Comparison of ENCODE assay signal across 9 cellular contexts in genomic region chr7:130369110-130369711, GRCh38. TPM values are rescaled to one million over a fixed set of nuclear protein-coding genes. Genes with fewer than 3 reads are reported as not detected.
DNase-seq lines count a peak whose midpoint lies in the region; ATAC-seq and TF ChIP-seq lines count a peak whose summit lies in the region.
"Had no signal": no experiment of that assay in that cellular context is flagged by ENCODE, and none has a peak within 500 bp of the region (broad histone marks: within the 10 kb centered on the region; RNA-seq: fewer than 3 reads in every experiment).

No MANE protein-coding gene starts in this region.

- peaks cover 35% of the 10 kb centered on the region for H3K4me1 ChIP-seq in Loucy (ENCODE audit: insufficient read depth, low read length, poor library complexity, severe bottlenecking)

- H3K9me3 Mint-ChIP-seq in MCF 10A (ENCODE audit: unreplicated experiment) (peaks cover 7% of the 10 kb centered on the region), glutamatergic neuron (ENCODE audit: unreplicated experiment) (peaks cover 8% of the 10 kb centered on the region)
- peaks cover 0 to 3% (median 0%) of the 10 kb centered on the region in 9 donors for H3K9me3 Mint-ChIP-seq in naive thymus-derived CD8-positive, alpha-beta T cell

- H2AFZ ChIP-seq in Loucy (ENCODE audit: low read length): peak overlapping the region; percentile 61; the same call in 1 of the 2 replicates

- H3K4me2 ChIP-seq in Loucy (ENCODE audit: low read depth, low read length, poor library complexity, severe bottlenecking): peak overlapping the region; percentile 5

- H3K27ac Mint-ChIP-seq in MCF 10A (ENCODE audit: low read depth, unreplicated experiment) (no peak overlapping the region), glutamatergic neuron (ENCODE audit: unreplicated experiment) (no peak overlapping the region)
- peak overlapping the region; percentile 71 to 98 (median 92) for H3K27ac Mint-ChIP-seq in naive thymus-derived CD8-positive, alpha-beta T cell

- intact Hi-C loops in MCF 10A (cut with micrococcal nuclease): no loop called here

- no peaks in the 10 kb centered on the region for H3K9me3 ChIP-seq in Loucy (ENCODE audit: insufficient read depth, low read depth, low read length)

- no peak overlapping the region for H3K4me3 ChIP-seq in Loucy (ENCODE audit: low read length, poor library complexity, severe bottlenecking)

- no peaks in the 10 kb centered on the region for H3K36me3 Mint-ChIP-seq in MCF 10A (ENCODE audit: insufficient read depth, unreplicated experiment)
- peaks cover 0 to 3% (median 0%) of the 10 kb centered on the region in 3 donors for H3K36me3 Mint-ChIP-seq in naive thymus-derived CD8-positive, alpha-beta T cell
- H3K36me3 Mint-ChIP-seq in glutamatergic neuron (ENCODE audit: unreplicated experiment): peaks cover 9% of the 10 kb centered on the region

- CTCF ChIA-PET in MCF 10A (lab: Yijun Ruan, JAX): no interaction called here

- H3K9ac ChIP-seq in Loucy (ENCODE audit: low read depth, low read length, poor library complexity, severe bottlenecking): no peak overlapping the region

- peak; percentile 13 to 23 for ATAC-seq in naive thymus-derived CD8-positive, alpha-beta T cell
- ATAC-seq in HG03354 (IDR thresholded peaks at IDR 0.05; ENCODE audit: poor library complexity, severe bottlenecking, unreplicated experiment): no peak
- ATAC-seq in GM18907 (IDR thresholded peaks at IDR 0.05; ENCODE audit: unreplicated experiment): no peak
- no peak for ATAC-seq in GM21381 (IDR thresholded peaks at IDR 0.05; ENCODE audit: unreplicated experiment)

- no peaks in the 10 kb centered on the region for H3F3A ChIP-seq in Loucy (ENCODE audit: low read depth)

- no TSS peak for BruUV-seq in MCF 10A (replicated peaks; lab: Mats Ljungman, UMichigan)

- no peaks in the 10 kb centered on the region for H3K79me2 ChIP-seq in Loucy (ENCODE audit: insufficient read depth, low read length)

- H3K4me1 Mint-ChIP-seq in MCF 10A (ENCODE audit: insufficient read depth, unreplicated experiment) (peaks cover 51% of the 10 kb centered on the region), glutamatergic neuron (ENCODE audit: low read depth, unreplicated experiment) (peaks cover 32% of the 10 kb centered on the region)
- peaks cover 17 to 76% (median 47%) of the 10 kb centered on the region in 4 donors for H3K4me1 Mint-ChIP-seq in naive thymus-derived CD8-positive, alpha-beta T cell

- H3K4me3 Mint-ChIP-seq in MCF 10A (ENCODE audit: unreplicated experiment): no peak overlapping the region
- H3K4me3 Mint-ChIP-seq in naive thymus-derived CD8-positive, alpha-beta T cell: peak overlapping the region in 9 of 10 donors; percentile 69 to 90 (median 86)
- no peak overlapping the region for H3K4me3 Mint-ChIP-seq in glutamatergic neuron (ENCODE audit: unreplicated experiment)

- POLR2A ChIA-PET in MCF 10A (lab: Yijun Ruan, JAX): no interaction called here
- POLR2A ChIA-PET in naive thymus-derived CD8-positive, alpha-beta T cell (lab: Charles Lee): interaction anchor here (0.5 to 2.3 kb wide), 2 partner anchors 25 to 65 kb away, joined by 3 to 12 read pairs; no protein-coding TSS in a partner anchor

- H3K27me3 Mint-ChIP-seq in MCF 10A (ENCODE audit: insufficient read depth, unreplicated experiment) (no peaks in the 10 kb centered on the region), glutamatergic neuron (ENCODE audit: unreplicated experiment) (no peaks in the 10 kb centered on the region)
- no peaks in the 10 kb centered on the region for H3K27me3 Mint-ChIP-seq in naive thymus-derived CD8-positive, alpha-beta T cell

- no peaks in the 10 kb centered on the region for H3K27me3 ChIP-seq in Loucy (ENCODE audit: insufficient read depth, low read length, poor library complexity, severe bottlenecking)

- H3K36me3 ChIP-seq in Loucy (ENCODE audit: insufficient read depth, low read length): no peaks in the 10 kb centered on the region

- DNase-seq in CMK (ENCODE audit: low read depth): peak; percentile 72
- peak; percentile 36 for DNase-seq in MCF 10A (ENCODE audit: unreplicated experiment)
- peak in 3 of 10 donors; percentile 19 to 21 (median 19) for DNase-seq in naive thymus-derived CD8-positive, alpha-beta T cell
- no peak for DNase-seq in glutamatergic neuron
- DNase-seq: NK-92 treated with Interleukin-12 subunit alpha and Interleukin-12 subunit beta, amount 100 ng/mL, for 24 hours had no signal

- no peaks in the 10 kb centered on the region for H3K9me2 ChIP-seq in Loucy (replicated peaks; ENCODE audit: low read depth, low read length)

- TF ChIP-seq CTCF in Loucy (conservative IDR thresholded peaks at IDR 0.05; ENCODE audit: low read length) (no peak), MCF 10A (IDR thresholded peaks at IDR 0.05; ENCODE audit: unreplicated experiment) (no peak), glutamatergic neuron (IDR thresholded peaks at IDR 0.05; ENCODE audit: partially characterized antibody, unreplicated experiment) (no peak)

- no peaks in the 10 kb centered on the region for H4K20me1 ChIP-seq in Loucy (ENCODE audit: insufficient read depth, low read length, poor library complexity, severe bottlenecking)

RNA-seq across cellular contexts. Expression of gene CPA1, which starts 11.1 kb away (rescaled TPM):
- total RNA-seq in MCF 10A (2022) (not detected in 2 replicates), glutamatergic neuron (ENCODE audit: unreplicated experiment) (not detected)
- total RNA-seq in naive thymus-derived CD8-positive, alpha-beta T cell: not detected
- under 1 TPM in 1 of 3 donors, not detected in 2; 0.26 TPM for polyA plus RNA-seq in naive thymus-derived CD8-positive, alpha-beta T cell

RNA-seq across cellular contexts. Expression of gene CPA5, which starts 24.6 kb away (rescaled TPM):
- total RNA-seq in MCF 10A (2022): 0.42 TPM in 1 of 2 replicates, not detected in the other
- total RNA-seq in naive thymus-derived CD8-positive, alpha-beta T cell: 10 to 100 TPM in 1 of 2 experiments, 1 to 10 TPM in 1; 9.4 to 14.7 TPM
- 100 to 1,000 TPM in 1 of 3 donors, 10 to 100 TPM in 2; 56.8 to 159 (median 69.2) TPM for polyA plus RNA-seq in naive thymus-derived CD8-positive, alpha-beta T cell
- total RNA-seq in glutamatergic neuron (ENCODE audit: unreplicated experiment): not detected

Comparison
In these comparisons a context has a peak if more than half of its experiments do, and no peak if none do; other contexts are left out.
1. H3K27ac Mint-ChIP-seq: peak in naive thymus-derived CD8-positive, alpha-beta T cell (10 of 10); none in MCF 10A (single experiment) and glutamatergic neuron (single experiment).
2. H3K4me3 Mint-ChIP-seq: peak in naive thymus-derived CD8-positive, alpha-beta T cell (9 of 10); none in MCF 10A (single experiment) and glutamatergic neuron (single experiment).
3. ATAC-seq: peak in naive thymus-derived CD8-positive, alpha-beta T cell (2 of 2); none in HG03354 (single experiment), GM18907 (single experiment) and GM21381 (single experiment).